In the genomic region with DNA sequence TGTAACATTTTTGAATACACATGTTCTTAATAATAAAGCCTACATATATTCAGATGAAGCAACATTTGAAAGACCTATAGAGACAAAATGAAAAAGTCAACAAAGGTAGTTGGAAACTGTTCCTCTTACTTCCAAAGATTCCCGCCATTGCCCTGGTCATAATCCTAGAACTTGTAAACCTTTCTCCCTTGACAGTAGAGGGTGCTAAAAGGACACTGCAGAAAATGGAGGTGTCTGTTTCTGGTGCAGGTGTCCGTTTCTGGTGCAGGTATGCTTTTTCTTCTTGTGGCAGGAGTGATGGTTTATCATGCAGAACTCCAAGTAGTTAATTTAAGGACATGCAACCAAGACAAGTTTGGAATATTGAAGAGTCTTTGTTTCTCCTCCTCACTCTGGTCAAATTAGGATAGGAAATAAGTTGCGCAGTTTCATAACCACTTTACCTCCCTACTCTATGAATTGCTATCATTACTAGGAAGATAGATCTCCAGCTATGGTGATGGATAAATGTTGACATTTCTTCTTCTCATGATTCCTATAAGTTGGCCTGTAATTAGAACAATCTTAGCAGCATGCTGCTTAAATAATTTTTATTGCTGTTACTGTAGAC, we compare ENCODE assay signal across 1 cellular context.
TF ChIP-seq lines count a peak whose summit lies in the region.

No MANE protein-coding gene starts in this region.

TF ChIP-seq in GM12878, 131 proteins besides CTCF, POLR2A, EP300 and RAD21 (continued from another document):
- TF ChIP-seq, protein P1, sequence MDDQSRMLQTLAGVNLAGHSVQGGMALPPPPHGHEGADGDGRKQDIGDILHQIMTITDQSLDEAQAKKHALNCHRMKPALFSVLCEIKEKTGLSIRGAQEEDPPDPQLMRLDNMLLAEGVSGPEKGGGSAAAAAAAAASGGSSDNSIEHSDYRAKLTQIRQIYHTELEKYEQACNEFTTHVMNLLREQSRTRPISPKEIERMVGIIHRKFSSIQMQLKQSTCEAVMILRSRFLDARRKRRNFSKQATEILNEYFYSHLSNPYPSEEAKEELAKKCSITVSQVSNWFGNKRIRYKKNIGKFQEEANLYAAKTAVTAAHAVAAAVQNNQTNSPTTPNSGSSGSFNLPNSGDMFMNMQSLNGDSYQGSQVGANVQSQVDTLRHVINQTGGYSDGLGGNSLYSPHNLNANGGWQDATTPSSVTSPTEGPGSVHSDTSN (IDR thresholded peaks at IDR 0.05; ENCODE audit: insufficient replicate concordance, low read depth, low read length) = no peak
- no peak for TF ChIP-seq TCF12 (IDR thresholded peaks at IDR 0.05; ENCODE audit: low read depth, low read length)
- TF ChIP-seq NFXL1 (IDR thresholded peaks at IDR 0.05; ENCODE audit: borderline replicate concordance) = no peak
- TF ChIP-seq ZNF384 (IDR thresholded peaks at IDR 0.05; ENCODE audit: borderline replicate concordance, low read depth, low read length) = no peak
- TF ChIP-seq, protein P2, sequence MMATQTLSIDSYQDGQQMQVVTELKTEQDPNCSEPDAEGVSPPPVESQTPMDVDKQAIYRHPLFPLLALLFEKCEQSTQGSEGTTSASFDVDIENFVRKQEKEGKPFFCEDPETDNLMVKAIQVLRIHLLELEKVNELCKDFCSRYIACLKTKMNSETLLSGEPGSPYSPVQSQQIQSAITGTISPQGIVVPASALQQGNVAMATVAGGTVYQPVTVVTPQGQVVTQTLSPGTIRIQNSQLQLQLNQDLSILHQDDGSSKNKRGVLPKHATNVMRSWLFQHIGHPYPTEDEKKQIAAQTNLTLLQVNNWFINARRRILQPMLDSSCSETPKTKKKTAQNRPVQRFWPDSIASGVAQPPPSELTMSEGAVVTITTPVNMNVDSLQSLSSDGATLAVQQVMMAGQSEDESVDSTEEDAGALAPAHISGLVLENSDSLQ (IDR thresholded peaks at IDR 0.05) = no peak
- TF ChIP-seq, protein P3, sequence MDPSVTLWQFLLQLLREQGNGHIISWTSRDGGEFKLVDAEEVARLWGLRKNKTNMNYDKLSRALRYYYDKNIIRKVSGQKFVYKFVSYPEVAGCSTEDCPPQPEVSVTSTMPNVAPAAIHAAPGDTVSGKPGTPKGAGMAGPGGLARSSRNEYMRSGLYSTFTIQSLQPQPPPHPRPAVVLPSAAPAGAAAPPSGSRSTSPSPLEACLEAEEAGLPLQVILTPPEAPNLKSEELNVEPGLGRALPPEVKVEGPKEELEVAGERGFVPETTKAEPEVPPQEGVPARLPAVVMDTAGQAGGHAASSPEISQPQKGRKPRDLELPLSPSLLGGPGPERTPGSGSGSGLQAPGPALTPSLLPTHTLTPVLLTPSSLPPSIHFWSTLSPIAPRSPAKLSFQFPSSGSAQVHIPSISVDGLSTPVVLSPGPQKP (IDR thresholded peaks at IDR 0.05; ENCODE audit: low read depth, low read length) = no peak
- no peak for TF ChIP-seq TBL1XR1 (IDR thresholded peaks at IDR 0.05; ENCODE audit: low read depth, low read length)
- TF ChIP-seq NR2C1 (IDR thresholded peaks at IDR 0.05) = no peak
- no peak; the same call in 1 of the 2 replicates for TF ChIP-seq RB1 (IDR thresholded peaks at IDR 0.05; ENCODE audit: borderline replicate concordance)
- peak; percentile 71; the same call in 1 of the 2 replicates for TF ChIP-seq SMC3 (IDR thresholded peaks at IDR 0.05; ENCODE audit: borderline replicate concordance, low read length)
- TF ChIP-seq EGR1 (IDR thresholded peaks at IDR 0.05; ENCODE audit: borderline replicate concordance in 1 of 2, low read depth in 2 of 2, low read length in 2 of 2) = no peak
